Comparison of ENCODE assay signal across 19 cellular contexts in the genomic region with DNA sequence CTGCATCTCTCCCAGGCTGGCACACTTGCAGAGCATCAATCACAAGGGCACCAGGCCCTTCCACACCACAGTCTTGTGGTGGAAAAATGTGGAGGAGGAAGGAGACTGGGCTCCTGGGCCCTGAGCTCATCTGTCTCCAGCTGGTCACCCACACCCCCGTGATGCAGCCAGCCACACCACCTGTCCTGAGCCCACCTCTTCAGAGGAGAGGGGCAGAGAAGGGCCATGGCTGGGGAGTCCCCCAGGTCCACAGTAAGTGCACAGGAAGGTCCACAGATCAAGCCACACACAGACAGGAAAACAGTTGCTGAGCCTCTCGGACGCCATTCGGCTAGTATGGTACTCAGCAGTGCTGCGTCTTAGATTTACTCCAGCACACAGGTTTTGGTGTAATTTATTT.
DNase-seq lines count a peak whose midpoint lies in the region; ATAC-seq and TF ChIP-seq lines count a peak whose summit lies in the region.
"Had no signal": no experiment of that assay in that cellular context is flagged by ENCODE, and none has a peak within 500 bp of the region (broad histone marks: within the 10 kb centered on the region; RNA-seq: fewer than 3 reads in every experiment).

No MANE protein-coding gene starts in this region.

- H3K27me3 Mint-ChIP-seq in activated T-cell treated with anti-CD3 and anti-CD28 coated beads, Interleukin-2, amount 50 U/mL, for 4 hours (ENCODE audit: low read depth): no peaks in the 10 kb centered on the region
- H3K27me3 Mint-ChIP-seq: CD4-positive, alpha-beta T cell had no signal

- H3K27ac ChIP-seq in sigmoid colon: no peak overlapping the region
- H3K27ac ChIP-seq in transverse colon: peak overlapping the region in 2 of 4 donors; percentile 33 to 64
- H3K27ac ChIP-seq: 22Rv1, A549, C4-2B had no signal

- H3K4me3 ChIP-seq in sigmoid colon (no peak overlapping the region), transverse colon (no peak overlapping the region)
- H3K4me3 ChIP-seq: A549, GM23338 had no signal

- in situ Hi-C loops in transverse colon (cut with MboI; ENCODE audit: low pct_ligation_motif_present in 1 of 4, low pct_unique_long_range_greater_than_20kb in 1 of 4, low sequenced_read_pairs in 3 of 4): no loop called here

- intact Hi-C loops in cardiac septum (cut with DNase I): no loop called here
- intact Hi-C loops in left ventricle myocardium superior (cut with micrococcal nuclease): no loop called here
- intact Hi-C loops in sigmoid colon (cut with DNase I): no loop called here
- intact Hi-C loops in transverse colon (cut with DNase I; ENCODE audit: low total_unique reads): no loop called here

- H3K4me1 ChIP-seq in sigmoid colon (no peaks in the 10 kb centered on the region), transverse colon (no peaks in the 10 kb centered on the region)
- H3K4me1 ChIP-seq: A549, Caco-2 had no signal

- TF ChIP-seq POLR2A in sigmoid colon (IDR thresholded peaks at IDR 0.05) (no peak), transverse colon (IDR thresholded peaks at IDR 0.05) (no peak)

- ATAC-seq in left ventricle myocardium superior (no peak), HG03108 (IDR thresholded peaks at IDR 0.05; ENCODE audit: unreplicated experiment) (no peak)
- no peak for ATAC-seq in activated T-cell treated with anti-CD3 and anti-CD28 coated beads, Interleukin-2, amount 50 U/mL, for 4 hours
- ATAC-seq: A549, GM23338 had no signal

- TF ChIP-seq EP300 in sigmoid colon (IDR thresholded peaks at IDR 0.05): no peak
- TF ChIP-seq EP300 in transverse colon (IDR thresholded peaks at IDR 0.05; ENCODE audit: low read depth): no peak

- H3K9me3 ChIP-seq in sigmoid colon (no peaks in the 10 kb centered on the region), transverse colon (no peaks in the 10 kb centered on the region)
- H3K9me3 ChIP-seq: A549, Caco-2 had no signal

- whole genome bisulfite sequencing in sigmoid colon, 2 donors: 62 to 86% methylated on average over 5 of the region's 5 CpGs
- WGBS in transverse colon (ENCODE audit: low coverage in 1 of 2), 2 donors: 64% methylated on average over 5 of the region's 5 CpGs; no CpG with 5 or more reads in 1 of the 2 donors

- no peak overlapping the region for H3K4me3 Mint-ChIP-seq in activated T-cell treated with anti-CD3 and anti-CD28 coated beads, Interleukin-2, amount 50 U/mL, for 4 hours
- H3K4me3 Mint-ChIP-seq: CD4-positive, alpha-beta T cell; GM23338; H9 had no signal

- TF ChIP-seq CTCF in sigmoid colon (IDR thresholded peaks at IDR 0.05): no peak
- TF ChIP-seq CTCF in transverse colon (IDR thresholded peaks at IDR 0.05): no peak

- DNase-seq in cardiac septum (ENCODE audit: low spot score) (peak; percentile 57), left ventricle myocardium superior (no peak), mesenteric fat pad (ENCODE audit: low spot score) (peak; percentile 75), sigmoid colon (peak; percentile 40), transverse colon (peak; percentile 3)
- DNase-seq in activated T-cell treated with anti-CD3 and anti-CD28 coated beads, Interleukin-2, amount 50 U/mL, for 4 hours: no peak
- no peak for DNase-seq in activated effector memory CD4-positive, alpha-beta T cell treated with Interleukin-2 at 50 U/mL for 16 hours
- DNase-seq: AML-193; Caco-2; CD4-positive, alpha-beta T cell; DMS153; DMS79 treated with DMSO at 0.1 percent for 48 hours; GF-D8; H9 had no signal

- H3K9me3 Mint-ChIP-seq in activated T-cell treated with anti-CD3 and anti-CD28 coated beads, Interleukin-2, amount 50 U/mL, for 4 hours: no peaks in the 10 kb centered on the region
- H3K9me3 Mint-ChIP-seq: CD4-positive, alpha-beta T cell; H9 had no signal

- H3K36me3 ChIP-seq in sigmoid colon (no peaks in the 10 kb centered on the region), transverse colon (no peaks in the 10 kb centered on the region)

- H3K27me3 ChIP-seq in sigmoid colon (no peaks in the 10 kb centered on the region), transverse colon (no peaks in the 10 kb centered on the region)

- H3K36me3 Mint-ChIP-seq in activated T-cell treated with anti-CD3 and anti-CD28 coated beads, Interleukin-2, amount 50 U/mL, for 4 hours (ENCODE audit: insufficient read depth): no peaks in the 10 kb centered on the region

- H3K4me1 Mint-ChIP-seq in activated T-cell treated with anti-CD3 and anti-CD28 coated beads, Interleukin-2, amount 50 U/mL, for 4 hours (ENCODE audit: low read depth): no peaks in the 10 kb centered on the region
- H3K4me1 Mint-ChIP-seq: GM23338 had no signal

Comparison
In these comparisons a context has a peak if more than half of its experiments do, and no peak if none do; other contexts are left out.
1. DNase-seq: peak in cardiac septum (single experiment), mesenteric fat pad (single experiment), sigmoid colon (single experiment) and transverse colon (single experiment); none in left ventricle myocardium superior (single experiment), activated T-cell treated with anti-CD3 and anti-CD28 coated beads, Interleukin-2, amount 50 U/mL, for 4 hours (single experiment) and activated effector memory CD4-positive, alpha-beta T cell treated with Interleukin-2 at 50 U/mL for 16 hours (single experiment).